In genomic region chr4:102760645-102761477, GRCh38 we compare ENCODE assay signal across 1 cellular context.
A peak's percentile ranks its signal among the peaks of the same experiment; 100 is the strongest.
TF ChIP-seq lines count a peak whose summit lies in the region.

MANBA (minus strand) TSS chr4:102760968; CDS start chr4:102760894, 74 bp downstream.

TF ChIP-seq in HEK293, 187 proteins besides CTCF, POLR2A, EP300 and RAD21 (continued from another document and continues in another):
- no peak for TF ChIP-seq ZNF488 (tag by site-specific recombination; IDR thresholded peaks at IDR 0.05)
- peak; percentile 63 for TF ChIP-seq ZNF600 (tag by site-specific recombination; IDR thresholded peaks at IDR 0.05)
- no peak for TF ChIP-seq ZNF777 (tag by site-specific recombination; IDR thresholded peaks at IDR 0.05; ENCODE audit: borderline replicate concordance)
- no peak for TF ChIP-seq ZBTB21 (tag by site-specific recombination; IDR thresholded peaks at IDR 0.05)
- peak; percentile 86 for TF ChIP-seq KLF9 (tag by site-specific recombination; IDR thresholded peaks at IDR 0.05; ENCODE audit: low read depth)
- peak; percentile 54; the same call in 1 of the 2 replicates for TF ChIP-seq ZNF398 (tag by site-specific recombination; IDR thresholded peaks at IDR 0.05)
- TF ChIP-seq ZNF449 (tag by site-specific recombination; IDR thresholded peaks at IDR 0.05): peak; percentile 60
- no peak for TF ChIP-seq REST (tag by site-specific recombination; IDR thresholded peaks at IDR 0.05)
- TF ChIP-seq ZNF610 (tag by site-specific recombination; IDR thresholded peaks at IDR 0.05; ENCODE audit: borderline replicate concordance): no peak
- TF ChIP-seq SP2 (tag by site-specific recombination; IDR thresholded peaks at IDR 0.05): peak; percentile 54
- TF ChIP-seq SCRT1 (tag by site-specific recombination; IDR thresholded peaks at IDR 0.05; ENCODE audit: borderline replicate concordance): no peak
- no peak for TF ChIP-seq ZBTB6 (tag by site-specific recombination; IDR thresholded peaks at IDR 0.05)
- TF ChIP-seq ZBTB20 (tag by site-specific recombination; IDR thresholded peaks at IDR 0.05): peak; percentile 74
- no peak for TF ChIP-seq ZNF24 (tag by site-specific recombination; IDR thresholded peaks at IDR 0.05)
- TF ChIP-seq BCL11B (tag by site-specific recombination; IDR thresholded peaks at IDR 0.05; ENCODE audit: low read depth): no peak
- no peak for TF ChIP-seq ZNF473 (tag by site-specific recombination; IDR thresholded peaks at IDR 0.05)
- no peak for TF ChIP-seq ZNF704 (tag by site-specific recombination; IDR thresholded peaks at IDR 0.05)
- no peak for TF ChIP-seq ZNF324 (tag by site-specific recombination; IDR thresholded peaks at IDR 0.05)
- peak; percentile 58; the same call in 1 of the 2 replicates for TF ChIP-seq ZBTB17 (tag by site-specific recombination; IDR thresholded peaks at IDR 0.05)
- no peak for TF ChIP-seq ZNF2 (tag by site-specific recombination; IDR thresholded peaks at IDR 0.05)
- TF ChIP-seq ZNF660 (tag by site-specific recombination; IDR thresholded peaks at IDR 0.05): no peak; the same call in 1 of the 2 replicates
- no peak for TF ChIP-seq HIC1 (tag by site-specific recombination; IDR thresholded peaks at IDR 0.05)
- TF ChIP-seq GLI4 (tag by site-specific recombination; IDR thresholded peaks at IDR 0.05): no peak
- TF ChIP-seq HOXC10 (CRISPR knock-in tag; IDR thresholded peaks at IDR 0.05): no peak
- peak; percentile 93 for TF ChIP-seq PRDM10 (tag by site-specific recombination; IDR thresholded peaks at IDR 0.05)
- peak; percentile 73 for TF ChIP-seq PATZ1 (tag by site-specific recombination; IDR thresholded peaks at IDR 0.05)
- TF ChIP-seq ZNF354C (tag by site-specific recombination; IDR thresholded peaks at IDR 0.05; ENCODE audit: borderline replicate concordance, low read depth): no peak
- TF ChIP-seq PRDM2 (tag by site-specific recombination; IDR thresholded peaks at IDR 0.05; ENCODE audit: borderline replicate concordance): no peak
